In genomic region chr10:114405011-114405350, GRCh38 we compare ENCODE assay signal across 10 cellular contexts. TPM values are rescaled to one million over a fixed set of nuclear protein-coding genes. Genes with fewer than 3 reads are reported as not detected.
DNase-seq lines count a peak whose midpoint lies in the region; ATAC-seq and TF ChIP-seq lines count a peak whose summit lies in the region.
"Had no signal": no experiment of that assay in that cellular context is flagged by ENCODE, and none has a peak within 500 bp of the region (broad histone marks: within the 10 kb centered on the region; RNA-seq: fewer than 3 reads in every experiment).

No MANE protein-coding gene starts in this region.

- peak overlapping the region; percentile 54 for H3K4me3 ChIP-seq in NT2/D1 (ENCODE audit: insufficient read length, low read depth)
- peak overlapping the region; percentile 55 for H3K4me3 ChIP-seq in colonic mucosa
- peak overlapping the region; percentile 55 for H3K4me3 ChIP-seq in lower lobe of right lung

- H3K4me1 Mint-ChIP-seq in stimulated activated memory B cell treated with anti-CD40 and anti-IgM and Interleukin-4, amounts not matched to agents 10 μg/mL and 1 μg/mL and 100 μg/mL, for 72 hours = peaks cover 34% of the 10 kb centered on the region

- H3K9me3 ChIP-seq in NT2/D1 (ENCODE audit: insufficient read depth, low read length) (no peaks in the 10 kb centered on the region), colonic mucosa (no peaks in the 10 kb centered on the region), lower lobe of right lung (no peaks in the 10 kb centered on the region)
- H3K9me3 ChIP-seq: SK-N-SH had no signal

- H3K9ac ChIP-seq in NT2/D1 (ENCODE audit: insufficient read length, low read depth) = peak overlapping the region; percentile 64
- peak overlapping the region; percentile 62 to 81 for H3K9ac ChIP-seq in colonic mucosa (ENCODE audit: low read depth in 2 of 2, low read length in 2 of 2)
- H3K9ac ChIP-seq: SK-N-SH had no signal

- no peak for ATAC-seq in lower lobe of right lung
- no peak for ATAC-seq in stimulated activated memory B cell treated with anti-CD40 and anti-IgM and Interleukin-4, amounts not matched to agents 10 μg/mL and 1 μg/mL and 100 μg/mL, for 72 hours
- no peak for ATAC-seq in GM21529 (IDR thresholded peaks at IDR 0.05; ENCODE audit: unreplicated experiment)

- H3K36me3 ChIP-seq in NT2/D1 (ENCODE audit: insufficient read depth, insufficient read length, low read length) = no peaks in the 10 kb centered on the region
- H3K36me3 ChIP-seq in colonic mucosa = no peaks in the 10 kb centered on the region
- no peaks in the 10 kb centered on the region for H3K36me3 ChIP-seq in lower lobe of right lung

- no peak overlapping the region for H3K27ac Mint-ChIP-seq in stimulated activated memory B cell treated with anti-CD40 and anti-IgM and Interleukin-4, amounts not matched to agents 10 μg/mL and 1 μg/mL and 100 μg/mL, for 72 hours

- no peak for DNase-seq in NT2/D1 (ENCODE audit: low read depth, low spot score)
- peak; percentile 76 for DNase-seq in colonic mucosa
- DNase-seq in lower lobe of right lung = no peak
- no peak for DNase-seq in COR-L47 (lab: John Stamatoyannopoulos, UW)
- DNase-seq in putamen (ENCODE audit: low spot score) = no peak
- no peak for DNase-seq in foreskin melanocyte
- DNase-seq: stimulated activated CD8-positive, alpha-beta memory T cell treated with anti-CD3 and anti-CD28 coated beads, Interleukin-4, amount 100 ng/mL, for 48 hours had no signal

- intact Hi-C loops in colonic mucosa (cut with DNase I) = no loop called here
- intact Hi-C loops in lower lobe of right lung (cut with DNase I) = no loop called here

- H3K36me3 Mint-ChIP-seq in stimulated activated memory B cell treated with anti-CD40 and anti-IgM and Interleukin-4, amounts not matched to agents 10 μg/mL and 1 μg/mL and 100 μg/mL, for 72 hours = no peaks in the 10 kb centered on the region

- H3K4me1 ChIP-seq in NT2/D1 (ENCODE audit: insufficient read depth, insufficient read length) = peaks cover 6% of the 10 kb centered on the region
- H3K4me1 ChIP-seq in colonic mucosa = no peaks in the 10 kb centered on the region
- peaks cover 32% of the 10 kb centered on the region for H3K4me1 ChIP-seq in lower lobe of right lung

- peak overlapping the region; percentile 70 for H3K4me3 Mint-ChIP-seq in stimulated activated memory B cell treated with anti-CD40 and anti-IgM and Interleukin-4, amounts not matched to agents 10 μg/mL and 1 μg/mL and 100 μg/mL, for 72 hours

- H3K27me3 Mint-ChIP-seq in stimulated activated memory B cell treated with anti-CD40 and anti-IgM and Interleukin-4, amounts not matched to agents 10 μg/mL and 1 μg/mL and 100 μg/mL, for 72 hours = peaks cover 75% of the 10 kb centered on the region

- peak overlapping the region; percentile 65 for H3K27ac ChIP-seq in colonic mucosa
- no peak overlapping the region for H3K27ac ChIP-seq in lower lobe of right lung

- H3K9me3 Mint-ChIP-seq in stimulated activated memory B cell treated with anti-CD40 and anti-IgM and Interleukin-4, amounts not matched to agents 10 μg/mL and 1 μg/mL and 100 μg/mL, for 72 hours = no peaks in the 10 kb centered on the region

- H3K27me3 ChIP-seq in NT2/D1 (ENCODE audit: insufficient read depth, insufficient read length) = peaks cover 45% of the 10 kb centered on the region
- H3K27me3 ChIP-seq in colonic mucosa = peaks cover 14% of the 10 kb centered on the region
- peaks cover 32% of the 10 kb centered on the region for H3K27me3 ChIP-seq in lower lobe of right lung (ENCODE audit: low read depth)

- TF ChIP-seq CTCF in colonic mucosa (IDR thresholded peaks at IDR 0.05) (no peak), lower lobe of right lung (IDR thresholded peaks at IDR 0.05) (no peak)

RNA-seq across cellular contexts. Expression of gene AFAP1L2, which starts 0.7 kb away (rescaled TPM):
- 10 to 100 TPM in 1 of 2 donors, 1 to 10 TPM in 1; 7.9 to 13.7 TPM for total RNA-seq in colonic mucosa
- total RNA-seq in lower lobe of right lung = 5.3 TPM
